Comparison of ENCODE assay signal across 7 cellular contexts in genomic region chr16:67482260-67482924, GRCh38. TPM values are rescaled to one million over a fixed set of nuclear protein-coding genes. Genes with fewer than 3 reads are reported as not detected.
DNase-seq lines count a peak whose midpoint lies in the region; ATAC-seq and TF ChIP-seq lines count a peak whose summit lies in the region.

No MANE protein-coding gene starts in this region.

- peak overlapping the region; percentile 75 for H3K4me3 ChIP-seq in Jurkat, Clone E6-1 (ENCODE audit: low read length)
- peak overlapping the region; percentile 79 to 98 (median 93) for H3K4me3 ChIP-seq in stomach

- no peak for TF ChIP-seq CTCF in stomach (IDR thresholded peaks at IDR 0.05)

- H3K4me3 Mint-ChIP-seq in immature natural killer cell: peak overlapping the region; percentile 98 to 100 (median 99)

- peak overlapping the region; percentile 2 to 98 (median 96) for H3K27ac ChIP-seq in stomach

- no peak for DNase-seq in Jurkat, Clone E6-1 (ENCODE audit: low read depth, low spot score)
- no peak for DNase-seq in activated naive CD4-positive, alpha-beta T cell treated with anti-CD3 and anti-CD28 coated beads, Interleukin-2, amount 50 U/mL, for 72 hours (ENCODE audit: low spot score in 2 of 2)
- DNase-seq in immature natural killer cell (no peak), stomach (no peak), amygdala (lab: John Stamatoyannopoulos, UW) (no peak)

- TF ChIP-seq POLR2A in stomach (IDR thresholded peaks at IDR 0.05): no peak

- H3K36me3 ChIP-seq in stomach: peaks cover 0 to 18% (median 16%) of the 10 kb centered on the region in 4 donors

- H3K36me3 Mint-ChIP-seq in activated naive CD4-positive, alpha-beta T cell treated with anti-CD3 and anti-CD28 coated beads, Interleukin-2, amount 50 U/mL, for 72 hours: peaks cover 14 to 18% of the 10 kb centered on the region in 2 donors
- peaks cover 0 to 4% (median 0%) of the 10 kb centered on the region in 3 donors for H3K36me3 Mint-ChIP-seq in immature natural killer cell

- no peaks in the 10 kb centered on the region for H3K9me3 Mint-ChIP-seq in activated naive CD4-positive, alpha-beta T cell treated with anti-CD3 and anti-CD28 coated beads, Interleukin-2, amount 50 U/mL, for 72 hours
- no peaks in the 10 kb centered on the region for H3K9me3 Mint-ChIP-seq in immature natural killer cell

- peaks cover 45 to 46% of the 10 kb centered on the region in 2 donors for H3K4me1 Mint-ChIP-seq in immature natural killer cell

- no peaks in the 10 kb centered on the region for H3K27me3 ChIP-seq in stomach

- peak overlapping the region; percentile 94 to 98 for H3K27ac Mint-ChIP-seq in activated naive CD4-positive, alpha-beta T cell treated with anti-CD3 and anti-CD28 coated beads, Interleukin-2, amount 50 U/mL, for 72 hours
- H3K27ac Mint-ChIP-seq in immature natural killer cell: peak overlapping the region; percentile 96 to 100 (median 100)

- peaks cover 9 to 19% (median 12%) of the 10 kb centered on the region in 3 donors for H3K27me3 Mint-ChIP-seq in immature natural killer cell (ENCODE audit: low read depth in 3 of 3)

- 52 to 72% (median 67%) methylated on average over 16 to 24 of the region's 24 CpGs for WGBS in stomach, 5 donors

- H3K9me3 ChIP-seq in stomach: no peaks in the 10 kb centered on the region

- intact Hi-C loops in stomach (cut with DNase I; ENCODE audit: low total_unique reads): no loop called here

- no peak for TF ChIP-seq EP300 in stomach (IDR thresholded peaks at IDR 0.05)

- peaks cover 37 to 61% (median 50%) of the 10 kb centered on the region in 4 donors for H3K4me1 ChIP-seq in stomach

- ATAC-seq in activated naive CD4-positive, alpha-beta T cell treated with anti-CD3 and anti-CD28 coated beads, Interleukin-2, amount 50 U/mL, for 72 hours: no peak
- no peak for ATAC-seq in HG02973 (IDR thresholded peaks at IDR 0.05; ENCODE audit: unreplicated experiment)
- ATAC-seq in GM21390 (IDR thresholded peaks at IDR 0.05; ENCODE audit: unreplicated experiment): no peak

RNA-seq across cellular contexts. Expression of gene AGRP, which starts 1.0 kb away (rescaled TPM):
- polyA plus RNA-seq in Jurkat, Clone E6-1 (2012; ENCODE audit: insufficient read depth, insufficient read length): not detected
- under 1 TPM in 1 of 2 donors, not detected in 1; 0.64 TPM for total RNA-seq in activated naive CD4-positive, alpha-beta T cell treated with anti-CD3 and anti-CD28 coated beads, Interleukin-2, amount 50 U/mL, for 72 hours
- not detected for polyA plus RNA-seq in immature natural killer cell
- total RNA-seq in stomach: not detected
- not detected for polyA plus RNA-seq in stomach

RNA-seq across cellular contexts. Expression of gene ATP6V0D1, which starts 1.4 kb away (rescaled TPM):
- 43.7 TPM for polyA plus RNA-seq in Jurkat, Clone E6-1 (2012; ENCODE audit: insufficient read depth, insufficient read length)
- total RNA-seq in activated naive CD4-positive, alpha-beta T cell treated with anti-CD3 and anti-CD28 coated beads, Interleukin-2, amount 50 U/mL, for 72 hours: 10 to 100 TPM; 20.4 to 22.5 TPM
- 100 to 1,000 TPM; 192 to 330 (median 205) TPM for polyA plus RNA-seq in immature natural killer cell
- total RNA-seq in stomach: 100 to 1,000 TPM in 1 of 5 donors, 10 to 100 TPM in 4; 23.5 to 102 (median 72.2) TPM
- 100 to 1,000 TPM in 1 of 3 donors, 10 to 100 TPM in 2; 36.5 to 102 (median 57.7) TPM for polyA plus RNA-seq in stomach

RNA-seq across cellular contexts. Expression of gene RIPOR1, which starts 46.2 kb away (rescaled TPM):
- 31.6 TPM for polyA plus RNA-seq in Jurkat, Clone E6-1 (2012; ENCODE audit: insufficient read depth, insufficient read length)
- 10 to 100 TPM; 34.1 to 41.4 TPM for total RNA-seq in activated naive CD4-positive, alpha-beta T cell treated with anti-CD3 and anti-CD28 coated beads, Interleukin-2, amount 50 U/mL, for 72 hours
- polyA plus RNA-seq in immature natural killer cell: 1 to 10 TPM; 2.0 to 7.5 (median 3.3) TPM
- 100 to 1,000 TPM in 2 of 5 donors, 10 to 100 TPM in 3; 24.0 to 159 (median 38.4) TPM for total RNA-seq in stomach
- polyA plus RNA-seq in stomach: 10 to 100 TPM; 17.2 to 29.5 (median 23.4) TPM

RNA-seq across cellular contexts. Expression of gene HSD11B2, which starts 51.5 kb away (rescaled TPM):
- polyA plus RNA-seq in Jurkat, Clone E6-1 (2012; ENCODE audit: insufficient read depth, insufficient read length): 13.2 TPM
- total RNA-seq in activated naive CD4-positive, alpha-beta T cell treated with anti-CD3 and anti-CD28 coated beads, Interleukin-2, amount 50 U/mL, for 72 hours: 1 to 10 TPM; 1.3 to 2.7 TPM
- polyA plus RNA-seq in immature natural killer cell (not detected), stomach (10 to 100 TPM in 1 of 3 donors, 1 to 10 TPM in 2; 1.5 to 16.7 (median 2.9) TPM)
- 100 to 1,000 TPM in 1 of 5 donors, 10 to 100 TPM in 1, 1 to 10 TPM in 1, under 1 TPM in 1, not detected in 1; 0.89 to 837 (median 9.6) TPM for total RNA-seq in stomach
